In the genomic region with DNA sequence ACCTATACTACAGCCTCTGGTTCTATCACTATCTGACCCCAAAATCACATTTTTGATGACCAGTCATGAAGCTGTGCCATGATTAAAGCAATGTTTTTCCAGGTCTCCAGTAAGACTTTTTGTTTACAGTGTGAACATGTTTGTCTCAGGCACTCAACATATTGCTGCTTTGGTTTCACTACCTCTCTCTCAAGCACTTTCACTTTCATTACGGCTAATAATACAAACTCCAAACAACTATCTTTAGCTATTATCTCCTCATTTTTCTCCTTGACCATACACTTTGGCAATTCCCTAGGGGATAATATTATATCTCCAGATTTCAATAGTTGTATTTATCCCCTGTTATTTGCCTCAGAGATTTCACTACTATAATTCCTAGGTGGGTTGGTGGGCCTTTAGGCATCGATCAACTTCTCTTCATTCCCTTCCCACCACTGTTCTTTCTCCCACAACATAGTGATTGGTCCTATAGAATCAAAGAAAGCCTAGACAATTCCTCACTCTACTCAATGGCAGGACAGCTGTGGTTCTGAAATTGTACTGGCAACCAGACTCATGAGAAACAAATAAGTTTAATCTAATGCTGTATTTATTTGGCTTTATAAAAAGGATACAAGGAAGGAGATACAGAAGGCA, we compare ENCODE assay signal across 8 cellular contexts.
A peak's percentile ranks its signal among the peaks of the same experiment; 100 is the strongest.
DNase-seq lines count a peak whose midpoint lies in the region; ATAC-seq, FAIRE-seq and TF ChIP-seq lines count a peak whose summit lies in the region.

No MANE protein-coding gene starts in this region.

- H3K27ac ChIP-seq in HepG2 (ENCODE audit: extremely low read length, insufficient read depth, low read length), result no peak overlapping the region

- no peaks in the 10 kb centered on the region for H4K20me1 ChIP-seq in HepG2 (ENCODE audit: insufficient read depth, low read length)

- ATAC-seq in HG02571 (IDR thresholded peaks at IDR 0.05; ENCODE audit: unreplicated experiment) (peak; percentile 80), HepG2 (peak; percentile 72)

- peak overlapping the region; percentile 49; the same call in 1 of the 2 replicates for H3K9ac ChIP-seq in HepG2 (ENCODE audit: insufficient read depth, low read depth, low read length)

- peak overlapping the region; percentile 78 for H3K4me2 ChIP-seq in HepG2 (ENCODE audit: low read depth, low read length)

- no peaks in the 10 kb centered on the region for H3K36me3 ChIP-seq in HepG2 (replicated peaks in 1 of 2; ENCODE audit: control insufficient read depth in 1 of 2, insufficient read depth in 2 of 2, low read length in 2 of 2)

- H3K79me2 ChIP-seq in HepG2 (ENCODE audit: insufficient read depth, low read length), result no peaks in the 10 kb centered on the region

- no peaks in the 10 kb centered on the region for H3K27me3 ChIP-seq in HepG2 (ENCODE audit: control insufficient read depth in 1 of 2, insufficient read depth in 2 of 2, low read length in 2 of 2)

- no TSS peak for BruUV-seq in HepG2 (replicated peaks; lab: Mats Ljungman, UMichigan)

- H3K9me3 ChIP-seq in HepG2 (ENCODE audit: low read length), result no peaks in the 10 kb centered on the region

- peak overlapping the region; percentile 37 to 72 (median 43); a peak in 5 of 6 replicates for H3K4me3 ChIP-seq in HepG2 (replicated peaks in 1 of 3; ENCODE audit: insufficient read depth in 1 of 3, low read depth in 2 of 3, low read length in 3 of 3)

- CTCF ChIA-PET in HepG2 (lab: Yijun Ruan, JAX; ENCODE audit: low intra/inter-chr PET ratio, low total read pairs), result no interaction called here

- intact Hi-C loops in HepG2 (cut with micrococcal nuclease; ENCODE audit: unreplicated experiment), result no loop called here

- peak; percentile 60 for DNase-seq in NCI-H2107 treated with DMSO at 0.1 percent for 48 hours (lab: John Stamatoyannopoulos, UW; ENCODE audit: unreplicated experiment)
- DNase-seq in NCI-H2107 (lab: John Stamatoyannopoulos, UW), result no peak
- peak; percentile 50 for DNase-seq in MV-4-11 (lab: John Stamatoyannopoulos, UW)
- DNase-seq in HepG2 (ENCODE audit: low spot score), result no peak
- DNase-seq in COLO668 (lab: John Stamatoyannopoulos, UW; ENCODE audit: unreplicated experiment), result no peak
- DNase-seq in nucleus accumbens (lab: John Stamatoyannopoulos, UW), result no peak
- DNase-seq in GM19238 (ENCODE audit: insufficient read length, low spot score), result no peak

- peaks cover 16% of the 10 kb centered on the region for H3K4me1 ChIP-seq in HepG2 (ENCODE audit: insufficient read depth, low read length)

- TF ChIP-seq POLR2A in HepG2 (IDR thresholded peaks at IDR 0.05; ENCODE audit: insufficient read depth in 1 of 2, low read depth in 2 of 2, low read length in 2 of 2), result no peak

- WGBS in HepG2 (ENCODE audit: low lambda C conversion rate), result 2% methylated on average over 2 of the region's 2 CpGs

- in situ Hi-C loops in HepG2 (cut with HindIII; ENCODE audit: extremely low pct_ligation_motif_present, low pct_unique_long_range_greater_than_20kb), result no loop called here

- POLR2A ChIA-PET in HepG2 (lab: Yijun Ruan, JAX), result no interaction called here

- no peak for TF ChIP-seq CTCF in HepG2 (CRISPR knock-in tag; IDR thresholded peaks at IDR 0.05)

- TF ChIP-seq EP300 in HepG2 (IDR thresholded peaks at IDR 0.05; ENCODE audit: low read depth in 2 of 2, low read length in 2 of 2) (no peak), HepG2 (CRISPR knock-in tag; IDR thresholded peaks at IDR 0.05; ENCODE audit: borderline replicate concordance) (no peak)

- H2AFZ ChIP-seq in HepG2 (ENCODE audit: low read length), result peak overlapping the region; percentile 94

- FAIRE-seq in HepG2 (lab: Jason Lieb, UNC), result no peak

- no peak for TF ChIP-seq RAD21 in HepG2 (CRISPR knock-in tag; IDR thresholded peaks at IDR 0.05)

TF ChIP-seq in HepG2, 621 proteins besides CTCF, POLR2A, EP300 and RAD21:
- TF ChIP-seq TOPORS (CRISPR knock-in tag; IDR thresholded peaks at IDR 0.05) (no peak), HMG20B (CRISPR knock-in tag; conservative IDR thresholded peaks at IDR 0.05) (no peak)
- TF ChIP-seq, protein P1, sequence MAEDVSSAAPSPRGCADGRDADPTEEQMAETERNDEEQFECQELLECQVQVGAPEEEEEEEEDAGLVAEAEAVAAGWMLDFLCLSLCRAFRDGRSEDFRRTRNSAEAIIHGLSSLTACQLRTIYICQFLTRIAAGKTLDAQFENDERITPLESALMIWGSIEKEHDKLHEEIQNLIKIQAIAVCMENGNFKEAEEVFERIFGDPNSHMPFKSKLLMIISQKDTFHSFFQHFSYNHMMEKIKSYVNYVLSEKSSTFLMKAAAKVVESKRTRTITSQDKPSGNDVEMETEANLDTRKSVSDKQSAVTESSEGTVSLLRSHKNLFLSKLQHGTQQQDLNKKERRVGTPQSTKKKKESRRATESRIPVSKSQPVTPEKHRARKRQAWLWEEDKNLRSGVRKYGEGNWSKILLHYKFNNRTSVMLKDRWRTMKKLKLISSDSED (CRISPR knock-in tag; IDR thresholded peaks at IDR 0.05), result no peak
- TF ChIP-seq, protein P2, sequence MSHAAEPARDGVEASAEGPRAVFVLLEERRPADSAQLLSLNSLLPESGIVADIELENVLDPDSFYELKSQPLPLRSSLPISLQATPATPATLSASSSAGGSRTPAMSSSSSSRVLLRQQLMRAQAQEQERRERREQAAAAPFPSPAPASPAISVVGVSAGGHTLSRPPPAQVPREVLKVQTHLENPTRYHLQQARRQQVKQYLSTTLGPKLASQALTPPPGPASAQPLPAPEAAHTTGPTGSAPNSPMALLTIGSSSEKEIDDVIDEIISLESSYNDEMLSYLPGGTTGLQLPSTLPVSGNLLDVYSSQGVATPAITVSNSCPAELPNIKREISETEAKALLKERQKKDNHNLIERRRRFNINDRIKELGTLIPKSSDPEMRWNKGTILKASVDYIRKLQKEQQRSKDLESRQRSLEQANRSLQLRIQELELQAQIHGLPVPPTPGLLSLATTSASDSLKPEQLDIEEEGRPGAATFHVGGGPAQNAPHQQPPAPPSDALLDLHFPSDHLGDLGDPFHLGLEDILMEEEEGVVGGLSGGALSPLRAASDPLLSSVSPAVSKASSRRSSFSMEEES (CRISPR knock-in tag; IDR thresholded peaks at IDR 0.05), result no peak
TF ChIP-seq in HepG2: peak in this region for 0.

Comparison
In these comparisons a context has a peak if more than half of its experiments do, and no peak if none do; other contexts are left out.
1. DNase-seq: peak in NCI-H2107 treated with DMSO at 0.1 percent for 48 hours (single experiment) and MV-4-11 (single experiment); none in NCI-H2107 (single experiment), HepG2 (single experiment), COLO668 (single experiment), nucleus accumbens (0 of 56) and GM19238 (single experiment).